ENCODE assay signal across 17 cellular contexts in the genomic region with DNA sequence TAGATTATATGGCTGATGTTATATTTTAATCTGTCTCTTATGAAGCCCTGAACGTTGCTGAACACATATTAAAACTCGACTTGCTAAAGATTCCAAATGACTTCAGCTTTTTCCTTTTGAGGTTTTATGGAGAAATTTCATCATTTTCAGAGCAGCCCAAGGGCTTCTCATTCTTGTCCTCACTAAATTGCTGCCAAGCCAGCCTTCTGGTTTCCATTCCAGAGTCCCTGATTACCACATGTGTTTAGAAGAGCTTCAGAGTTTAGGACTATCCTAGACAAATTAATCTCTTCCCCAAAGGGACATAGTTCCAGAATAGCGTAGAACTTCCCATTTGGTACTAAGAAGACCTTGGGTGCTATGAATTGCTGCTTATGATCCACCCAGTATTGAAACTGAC.
DNase-seq lines count a peak whose midpoint lies in the region; ATAC-seq and TF ChIP-seq lines count a peak whose summit lies in the region.
"Had no signal": no experiment of that assay in that cellular context is flagged by ENCODE, and none has a peak within 500 bp of the region (broad histone marks: within the 10 kb centered on the region; RNA-seq: fewer than 3 reads in every experiment).

No MANE protein-coding gene starts in this region.

- no peak overlapping the region for H3K4me3 ChIP-seq in heart right ventricle
- H3K4me3 ChIP-seq: suprapubic skin had no signal

- intact Hi-C loops in heart right ventricle (cut with DNase I) = no loop called here

- no peaks in the 10 kb centered on the region for H3K9me3 Mint-ChIP-seq in activated naive CD4-positive, alpha-beta T cell treated with anti-CD3 and anti-CD28 coated beads, Interleukin-2, amount 50 U/mL, for 24 hours
- no peaks in the 10 kb centered on the region for H3K9me3 Mint-ChIP-seq in activated naive CD8-positive, alpha-beta T cell treated with anti-CD3 and anti-CD28 coated beads for 36 hours
- H3K9me3 Mint-ChIP-seq: activated naive CD8-positive, alpha-beta T cell treated with anti-CD3 and anti-CD28 coated beads, Interleukin-2, amount 10 ng/mL, durations not matched to agents 7 days and 5 days had no signal

- no peaks in the 10 kb centered on the region for H3K4me1 Mint-ChIP-seq in activated naive CD4-positive, alpha-beta T cell treated with anti-CD3 and anti-CD28 coated beads, Interleukin-2, amount 50 U/mL, for 24 hours
- no peaks in the 10 kb centered on the region for H3K4me1 Mint-ChIP-seq in activated naive CD8-positive, alpha-beta T cell treated with anti-CD3 and anti-CD28 coated beads for 36 hours
- H3K4me1 Mint-ChIP-seq: activated naive CD8-positive, alpha-beta T cell treated with anti-CD3 and anti-CD28 coated beads, Interleukin-2, amount 10 ng/mL, durations not matched to agents 7 days and 5 days had no signal

- H3K36me3 Mint-ChIP-seq in activated naive CD4-positive, alpha-beta T cell treated with anti-CD3 and anti-CD28 coated beads, Interleukin-2, amount 50 U/mL, for 24 hours = peaks cover 17% of the 10 kb centered on the region
- H3K36me3 Mint-ChIP-seq in activated naive CD8-positive, alpha-beta T cell treated with anti-CD3 and anti-CD28 coated beads for 36 hours = peaks cover 24% of the 10 kb centered on the region

- no peaks in the 10 kb centered on the region for H3K27me3 Mint-ChIP-seq in activated naive CD4-positive, alpha-beta T cell treated with anti-CD3 and anti-CD28 coated beads, Interleukin-2, amount 50 U/mL, for 24 hours
- H3K27me3 Mint-ChIP-seq in activated naive CD8-positive, alpha-beta T cell treated with anti-CD3 and anti-CD28 coated beads for 36 hours = no peaks in the 10 kb centered on the region
- H3K27me3 Mint-ChIP-seq: activated CD8-positive, alpha-beta memory T cell treated with anti-CD3 and anti-CD28 coated beads, Interleukin-2, amount 10 ng/mL, durations not matched to agents 7 days and 5 days; activated naive CD8-positive, alpha-beta T cell treated with anti-CD3 and anti-CD28 coated beads, Interleukin-2, amount 10 ng/mL, durations not matched to agents 7 days and 5 days had no signal

- 59 to 62% methylated on average over 3 of the region's 3 CpGs for WGBS in heart right ventricle, 2 donors

- no peak for TF ChIP-seq CTCF in heart right ventricle (IDR thresholded peaks at IDR 0.05)

- no peak for DNase-seq in activated naive CD4-positive, alpha-beta T cell treated with anti-CD3 and anti-CD28 coated beads, Interleukin-2, amount 50 U/mL, for 16 hours
- DNase-seq in activated naive CD8-positive, alpha-beta T cell treated with anti-CD3 and anti-CD28 coated beads for 36 hours = no peak
- DNase-seq in heart right ventricle (peak in 1 of 2 donors; percentile 33), ureter (ENCODE audit: low spot score) (peak; percentile 49), HK-2 (ENCODE audit: unreplicated experiment) (no peak)
- DNase-seq: activated CD8-positive, alpha-beta memory T cell treated with anti-CD3 and anti-CD28 coated beads, Interleukin-2, amount 10 ng/mL, durations not matched to agents 7 days and 5 days; activated naive CD8-positive, alpha-beta T cell treated with anti-CD3 and anti-CD28 coated beads, Interleukin-2, amount 10 ng/mL, durations not matched to agents 7 days and 5 days; cerebellar nuclear complex; kidney; NCI-H1930; NCI-H510A; OCI-M1; posterior cingulate gyrus had no signal

- peak in 7 of 8 donors; percentile 64 to 92 (median 84) for ATAC-seq in heart right ventricle
- no peak for ATAC-seq in GM18868 (IDR thresholded peaks at IDR 0.05; ENCODE audit: unreplicated experiment)
- no peak for ATAC-seq in HG03439 (IDR thresholded peaks at IDR 0.05; ENCODE audit: unreplicated experiment)
- ATAC-seq: activated CD8-positive, alpha-beta memory T cell treated with anti-CD3 and anti-CD28 coated beads, Interleukin-2, amount 10 ng/mL, durations not matched to agents 7 days and 5 days had no signal

- peaks cover 0 to 97% (median 0%) of the 10 kb centered on the region in 9 donors for H3K36me3 ChIP-seq in heart right ventricle

- peak overlapping the region in 1 of 10 donors; percentile 23 for H3K27ac ChIP-seq in heart right ventricle
- H3K27ac ChIP-seq: suprapubic skin had no signal

- no peaks in the 10 kb centered on the region for H3K4me1 ChIP-seq in heart right ventricle
- H3K4me1 ChIP-seq: suprapubic skin had no signal

- H3K27ac Mint-ChIP-seq in activated naive CD4-positive, alpha-beta T cell treated with anti-CD3 and anti-CD28 coated beads, Interleukin-2, amount 50 U/mL, for 24 hours = peak overlapping the region; percentile 62
- H3K27ac Mint-ChIP-seq in activated naive CD8-positive, alpha-beta T cell treated with anti-CD3 and anti-CD28 coated beads for 36 hours = peak overlapping the region; percentile 64
- H3K27ac Mint-ChIP-seq: activated CD8-positive, alpha-beta memory T cell treated with anti-CD3 and anti-CD28 coated beads, Interleukin-2, amount 10 ng/mL, durations not matched to agents 7 days and 5 days; activated naive CD8-positive, alpha-beta T cell treated with anti-CD3 and anti-CD28 coated beads, Interleukin-2, amount 10 ng/mL, durations not matched to agents 7 days and 5 days had no signal

- H3K4me3 Mint-ChIP-seq in activated naive CD4-positive, alpha-beta T cell treated with anti-CD3 and anti-CD28 coated beads, Interleukin-2, amount 50 U/mL, for 24 hours = no peak overlapping the region
- no peak overlapping the region for H3K4me3 Mint-ChIP-seq in activated naive CD8-positive, alpha-beta T cell treated with anti-CD3 and anti-CD28 coated beads for 36 hours
- H3K4me3 Mint-ChIP-seq: activated CD8-positive, alpha-beta memory T cell treated with anti-CD3 and anti-CD28 coated beads, Interleukin-2, amount 10 ng/mL, durations not matched to agents 7 days and 5 days; activated naive CD8-positive, alpha-beta T cell treated with anti-CD3 and anti-CD28 coated beads, Interleukin-2, amount 10 ng/mL, durations not matched to agents 7 days and 5 days had no signal

- H3K27me3 ChIP-seq in heart right ventricle = no peaks in the 10 kb centered on the region
- H3K27me3 ChIP-seq: suprapubic skin had no signal

- no peaks in the 10 kb centered on the region for H3K9me3 ChIP-seq in heart right ventricle
- H3K9me3 ChIP-seq: suprapubic skin had no signal

Comparison
In these comparisons a context has a peak if more than half of its experiments do, and no peak if none do; other contexts are left out.
1. ATAC-seq: peak in heart right ventricle (7 of 8); none in GM18868 (single experiment) and HG03439 (single experiment).